Comparison of ENCODE assay signal across 7 cellular contexts in the genomic region with DNA sequence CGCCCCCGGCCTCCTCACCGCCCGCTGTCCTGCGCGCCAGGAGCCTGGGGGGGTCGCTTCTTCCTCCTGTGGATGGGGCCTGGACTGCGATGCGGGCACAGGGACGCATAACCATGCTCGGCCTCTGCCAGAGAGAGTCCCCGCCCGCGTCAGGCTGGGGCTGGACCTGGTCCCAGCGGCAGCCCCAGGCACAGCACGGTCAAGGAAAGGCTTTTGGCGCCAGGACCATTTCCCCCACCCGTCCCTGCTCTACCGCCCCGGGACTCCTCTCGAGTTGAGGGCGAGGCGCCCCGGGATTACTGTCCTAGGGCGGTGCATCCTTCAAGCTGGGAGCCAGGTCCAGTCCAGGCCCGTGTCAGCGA. TPM values are rescaled to one million over a fixed set of nuclear protein-coding genes. Genes with fewer than 3 reads are reported as not detected.
A peak's percentile ranks its signal among the peaks of the same experiment; 100 is the strongest.
DNase-seq lines count a peak whose midpoint lies in the region; ATAC-seq lines count a peak whose summit lies in the region.

No MANE protein-coding gene starts in this region.

- H3K4me3 Mint-ChIP-seq in dendritic cell treated with granulocyte-macrophage colony-stimulating factor and Interleukin-4, amounts not matched to agents 40 ng/mL and 50 ng/mL, for 4 days, result peak overlapping the region; percentile 60
- H3K4me3 Mint-ChIP-seq in naive B cell, result peak overlapping the region; percentile 63 to 91 (median 76)

- H3K27ac ChIP-seq in Karpas-422 (ENCODE audit: low read length), result peak overlapping the region; percentile 82

- no peaks in the 10 kb centered on the region for H3K27me3 ChIP-seq in Karpas-422 (ENCODE audit: low read length)

- H3K4me1 Mint-ChIP-seq in dendritic cell treated with granulocyte-macrophage colony-stimulating factor and Interleukin-4, amounts not matched to agents 40 ng/mL and 50 ng/mL, for 4 days (ENCODE audit: low read depth), result peaks cover 79% of the 10 kb centered on the region
- peaks cover 21 to 42% (median 31%) of the 10 kb centered on the region in 3 donors for H3K4me1 Mint-ChIP-seq in naive B cell

- ATAC-seq in GM19351 (IDR thresholded peaks at IDR 0.05; ENCODE audit: unreplicated experiment), result peak; percentile 1
- no peak for ATAC-seq in naive B cell (ENCODE audit: low read depth in 2 of 2)
- no peak for ATAC-seq in GM21717 (IDR thresholded peaks at IDR 0.05; ENCODE audit: unreplicated experiment)

- peak overlapping the region; percentile 93 for H3K9ac ChIP-seq in Karpas-422 (ENCODE audit: low read length)

- H3K27ac Mint-ChIP-seq in dendritic cell treated with granulocyte-macrophage colony-stimulating factor and Interleukin-4, amounts not matched to agents 40 ng/mL and 50 ng/mL, for 4 days, result peak overlapping the region; percentile 20
- peak overlapping the region in 1 of 6 donors; percentile 57 for H3K27ac Mint-ChIP-seq in naive B cell

- H3K4me2 ChIP-seq in Karpas-422 (ENCODE audit: low read depth, low read length, poor library complexity, severe bottlenecking), result peak overlapping the region; percentile 74

- peaks cover 34% of the 10 kb centered on the region for H3K4me1 ChIP-seq in Karpas-422 (ENCODE audit: low read length)

- no peak for DNase-seq in Karpas-422
- DNase-seq in naive B cell, result no peak
- DNase-seq in NCI-H1092 treated with DMSO at 0.1 percent for 48 hours (lab: John Stamatoyannopoulos, UW), result no peak
- DNase-seq in NCI-H2227 (lab: John Stamatoyannopoulos, UW; ENCODE audit: unreplicated experiment), result no peak

- no peak overlapping the region for H2AFZ ChIP-seq in Karpas-422 (ENCODE audit: low read length)

- no peaks in the 10 kb centered on the region for H3K36me3 ChIP-seq in Karpas-422 (ENCODE audit: insufficient read depth, low read length)

- H3K36me3 Mint-ChIP-seq in dendritic cell treated with granulocyte-macrophage colony-stimulating factor and Interleukin-4, amounts not matched to agents 40 ng/mL and 50 ng/mL, for 4 days (ENCODE audit: low read depth), result peaks cover 23% of the 10 kb centered on the region
- peaks cover 0 to 6% of the 10 kb centered on the region in 2 donors for H3K36me3 Mint-ChIP-seq in naive B cell

- intact Hi-C loops in dendritic cell treated with granulocyte-macrophage colony-stimulating factor and Interleukin-4, amounts not matched to agents 40 ng/mL and 50 ng/mL, for 4 days (cut with micrococcal nuclease), result loop anchor here (10.0 kb wide), 1 partner anchor 183 kb away; a partner anchor contains a TSS

- peaks cover 2% of the 10 kb centered on the region for H3K27me3 Mint-ChIP-seq in dendritic cell treated with granulocyte-macrophage colony-stimulating factor and Interleukin-4, amounts not matched to agents 40 ng/mL and 50 ng/mL, for 4 days
- H3K27me3 Mint-ChIP-seq in naive B cell, result no peaks in the 10 kb centered on the region

- peak overlapping the region; percentile 94 for H3K4me3 ChIP-seq in Karpas-422 (ENCODE audit: low read length)

- peaks cover 10% of the 10 kb centered on the region for H4K20me1 ChIP-seq in Karpas-422 (ENCODE audit: insufficient read depth, low read depth, low read length)

- no peaks in the 10 kb centered on the region for H3K9me3 Mint-ChIP-seq in dendritic cell treated with granulocyte-macrophage colony-stimulating factor and Interleukin-4, amounts not matched to agents 40 ng/mL and 50 ng/mL, for 4 days
- H3K9me3 Mint-ChIP-seq in naive B cell, result no peaks in the 10 kb centered on the region

- H3K79me2 ChIP-seq in Karpas-422 (ENCODE audit: low read length), result no peaks in the 10 kb centered on the region

- no peaks in the 10 kb centered on the region for H3K9me3 ChIP-seq in Karpas-422 (ENCODE audit: low read length)

- no peaks in the 10 kb centered on the region for H3K9me2 ChIP-seq in Karpas-422 (replicated peaks; ENCODE audit: insufficient read depth, low read length)

RNA-seq across cellular contexts. Expression of a gene that starts 0.4 kb away (rescaled TPM):
- 12.6 and 18.3 TPM in 2 replicates for total RNA-seq in Karpas-422 (2014; rRNA removed; shearing (Covaris generic); ENCODE audit: low replicate concordance)
- polyA plus RNA-seq in naive B cell (ENCODE audit: low read depth in 6 of 6), result 1 to 10 TPM in 4 of 6 donors, under 1 TPM in 2; 0.52 to 2.3 (median 1.4) TPM

RNA-seq across cellular contexts. Expression of a gene that starts 7.7 kb away (rescaled TPM):
- total RNA-seq in Karpas-422 (2014; rRNA removed; shearing (Covaris generic); ENCODE audit: low replicate concordance), result 112 and 189 TPM in 2 replicates
- polyA plus RNA-seq in naive B cell (ENCODE audit: low read depth in 6 of 6), result 100 to 1,000 TPM; 162 to 227 (median 176) TPM

RNA-seq across cellular contexts. Expression of a gene that starts 7.8 kb away (rescaled TPM):
- total RNA-seq in Karpas-422 (2014; rRNA removed; shearing (Covaris generic); ENCODE audit: low replicate concordance), result 11.4 and 30.2 TPM in 2 replicates
- polyA plus RNA-seq in naive B cell (ENCODE audit: low read depth in 6 of 6), result 10 to 100 TPM; 33.0 to 79.5 (median 47.3) TPM

RNA-seq across cellular contexts. Expression of a gene that starts 40.1 kb away (rescaled TPM):
- 116 and 256 TPM in 2 replicates for total RNA-seq in Karpas-422 (2014; rRNA removed; shearing (Covaris generic); ENCODE audit: low replicate concordance)
- 100 to 1,000 TPM; 182 to 243 (median 191) TPM for polyA plus RNA-seq in naive B cell (ENCODE audit: low read depth in 6 of 6)

RNA-seq across cellular contexts. Expression of a gene that starts 46.4 kb away (rescaled TPM):
- total RNA-seq in Karpas-422 (2014; rRNA removed; shearing (Covaris generic); ENCODE audit: low replicate concordance), result 22.6 and 70.8 TPM in 2 replicates
- polyA plus RNA-seq in naive B cell (ENCODE audit: low read depth in 6 of 6), result 10 to 100 TPM; 16.6 to 41.1 (median 23.2) TPM
